In genomic region chr6:21595951-21596378, GRCh38 we compare ENCODE assay signal across 8 cellular contexts. TPM values are rescaled to one million over a fixed set of nuclear protein-coding genes. Genes with fewer than 3 reads are reported as not detected.
DNase-seq lines count a peak whose midpoint lies in the region; ATAC-seq lines count a peak whose summit lies in the region.

No MANE protein-coding gene starts in this region.

- ATAC-seq in stimulated activated memory B cell treated with anti-CD40 and anti-IgM and Interleukin-4, amounts not matched to agents 10 μg/mL and 1 μg/mL and 100 μg/mL, for 72 hours, result no peak
- ATAC-seq in HG02884 (IDR thresholded peaks at IDR 0.05; ENCODE audit: unreplicated experiment), result no peak

- POLR2A ChIA-PET in activated CD4-positive, alpha-beta memory T cell treated with anti-CD3 and anti-CD28 coated beads for 36 hours (lab: Charles Lee), result no interaction called here

- no peaks in the 10 kb centered on the region for H3K36me3 ChIP-seq in iPS-15b (ENCODE audit: control insufficient read depth, insufficient read depth, low read length)

- peak overlapping the region; percentile 76 for H3K4me3 Mint-ChIP-seq in activated CD4-positive, alpha-beta memory T cell treated with anti-CD3 and anti-CD28 coated beads for 36 hours
- H3K4me3 Mint-ChIP-seq in stimulated activated memory B cell treated with anti-CD40 and anti-IgM and Interleukin-4, amounts not matched to agents 10 μg/mL and 1 μg/mL and 100 μg/mL, for 72 hours, result peak overlapping the region; percentile 92

- H3K27me3 Mint-ChIP-seq in activated CD4-positive, alpha-beta memory T cell treated with anti-CD3 and anti-CD28 coated beads for 36 hours, result peaks cover 44% of the 10 kb centered on the region
- peaks cover 18% of the 10 kb centered on the region for H3K27me3 Mint-ChIP-seq in stimulated activated memory B cell treated with anti-CD40 and anti-IgM and Interleukin-4, amounts not matched to agents 10 μg/mL and 1 μg/mL and 100 μg/mL, for 72 hours

- no peaks in the 10 kb centered on the region for H3K9me3 ChIP-seq in iPS-15b (ENCODE audit: control insufficient read depth, insufficient read depth, low read length)

- intact Hi-C loops in activated CD4-positive, alpha-beta memory T cell treated with anti-CD3 and anti-CD28 coated beads for 36 hours (cut with micrococcal nuclease), result loop anchor here (5.0 kb wide), 1 partner anchor 71 kb away; no protein-coding TSS in a partner anchor

- CTCF ChIA-PET in activated CD4-positive, alpha-beta memory T cell treated with anti-CD3 and anti-CD28 coated beads for 36 hours (lab: Charles Lee), result interaction anchor here (0.6 to 8.8 kb wide), 4 partner anchors 7 to 1031 kb away, joined by 3 to 107 read pairs (median 10); no protein-coding TSS in a partner anchor

- peak overlapping the region; percentile 70 for H3K4me3 ChIP-seq in iPS-15b (ENCODE audit: low read depth, low read length)

- peak; percentile 6 for DNase-seq in stimulated activated CD4-positive, alpha-beta T cell treated with anti-CD3 and anti-CD28 coated beads, Interleukin-12 subunit alpha, Interleukin-12 subunit beta, amount 100 ng/mL, for 4 hours
- DNase-seq in stimulated activated CD4-positive, alpha-beta T cell treated with anti-CD3 and anti-CD28 coated beads, Interleukin-4, amount 100 ng/mL, for 24 hours, result no peak
- DNase-seq in activated CD4-positive, alpha-beta memory T cell treated with anti-CD3 and anti-CD28 coated beads for 36 hours, result peak; percentile 15
- DNase-seq in NCI-H1694 (lab: John Stamatoyannopoulos, UW), result no peak
- DNase-seq in inferior parietal cortex (ENCODE audit: extremely low spot score), result no peak

- peaks cover 4% of the 10 kb centered on the region for H3K36me3 Mint-ChIP-seq in activated CD4-positive, alpha-beta memory T cell treated with anti-CD3 and anti-CD28 coated beads for 36 hours
- H3K36me3 Mint-ChIP-seq in stimulated activated memory B cell treated with anti-CD40 and anti-IgM and Interleukin-4, amounts not matched to agents 10 μg/mL and 1 μg/mL and 100 μg/mL, for 72 hours, result no peaks in the 10 kb centered on the region

- peaks cover 19% of the 10 kb centered on the region for H3K4me1 Mint-ChIP-seq in activated CD4-positive, alpha-beta memory T cell treated with anti-CD3 and anti-CD28 coated beads for 36 hours (ENCODE audit: low read depth)
- H3K4me1 Mint-ChIP-seq in stimulated activated memory B cell treated with anti-CD40 and anti-IgM and Interleukin-4, amounts not matched to agents 10 μg/mL and 1 μg/mL and 100 μg/mL, for 72 hours, result peaks cover 19% of the 10 kb centered on the region

- no peaks in the 10 kb centered on the region for H3K27me3 ChIP-seq in iPS-15b (ENCODE audit: control insufficient read depth, insufficient read depth, low read length)

- H3K9me3 Mint-ChIP-seq in activated CD4-positive, alpha-beta memory T cell treated with anti-CD3 and anti-CD28 coated beads for 36 hours, result no peaks in the 10 kb centered on the region
- H3K9me3 Mint-ChIP-seq in stimulated activated memory B cell treated with anti-CD40 and anti-IgM and Interleukin-4, amounts not matched to agents 10 μg/mL and 1 μg/mL and 100 μg/mL, for 72 hours, result no peaks in the 10 kb centered on the region

- H3K4me1 ChIP-seq in iPS-15b (ENCODE audit: control insufficient read depth, insufficient read depth, low read length), result peaks cover 15% of the 10 kb centered on the region

- H3K27ac Mint-ChIP-seq in activated CD4-positive, alpha-beta memory T cell treated with anti-CD3 and anti-CD28 coated beads for 36 hours, result no peak overlapping the region
- H3K27ac Mint-ChIP-seq in stimulated activated memory B cell treated with anti-CD40 and anti-IgM and Interleukin-4, amounts not matched to agents 10 μg/mL and 1 μg/mL and 100 μg/mL, for 72 hours, result peak overlapping the region; percentile 86

- peak overlapping the region; percentile 91 for H3K9ac ChIP-seq in iPS-15b (ENCODE audit: low read depth, low read length)

RNA-seq across cellular contexts. Expression of gene SOX4, which starts 2.4 kb away (rescaled TPM):
- under 1 TPM; 0.05 to 0.12 TPM for total RNA-seq in activated CD4-positive, alpha-beta memory T cell treated with anti-CD3 and anti-CD28 coated beads for 36 hours

Comparison
In these comparisons a context has a peak if more than half of its experiments do, and no peak if none do; other contexts are left out.
1. DNase-seq: peak in stimulated activated CD4-positive, alpha-beta T cell treated with anti-CD3 and anti-CD28 coated beads, Interleukin-12 subunit alpha, Interleukin-12 subunit beta, amount 100 ng/mL, for 4 hours (single experiment) and activated CD4-positive, alpha-beta memory T cell treated with anti-CD3 and anti-CD28 coated beads for 36 hours (single experiment); none in stimulated activated CD4-positive, alpha-beta T cell treated with anti-CD3 and anti-CD28 coated beads, Interleukin-4, amount 100 ng/mL, for 24 hours (single experiment), NCI-H1694 (single experiment) and inferior parietal cortex (single experiment).